In genomic region chr17:41973457-41973856, GRCh38 we compare ENCODE assay signal across 13 cellular contexts. TPM values are rescaled to one million over a fixed set of nuclear protein-coding genes. Genes with fewer than 3 reads are reported as not detected.
A peak's percentile ranks its signal among the peaks of the same experiment; 100 is the strongest.
DNase-seq lines count a peak whose midpoint lies in the region; ATAC-seq, FAIRE-seq and TF ChIP-seq lines count a peak whose summit lies in the region.
"Had no signal": no experiment of that assay in that cellular context is flagged by ENCODE, and none has a peak within 500 bp of the region (broad histone marks: within the 10 kb centered on the region; RNA-seq: fewer than 3 reads in every experiment).

No MANE protein-coding gene starts in this region.

- no peaks in the 10 kb centered on the region for H3K9me3 ChIP-seq in A549
- H3K9me3 ChIP-seq in Peyer's patch: no peaks in the 10 kb centered on the region
- no peaks in the 10 kb centered on the region for H3K9me3 ChIP-seq in esophagus squamous epithelium
- no peaks in the 10 kb centered on the region for H3K9me3 ChIP-seq in osteoblast (ENCODE audit: low read depth, low read length)
- H3K9me3 ChIP-seq: MG63, SJSA1 had no signal

- H3K4me2 ChIP-seq in A549 (no peak overlapping the region), osteoblast (ENCODE audit: insufficient read depth, low read length) (no peak overlapping the region)

- no peak for TF ChIP-seq RAD21 in A549 (conservative IDR thresholded peaks at IDR 0.05 in 1 of 2, IDR thresholded peaks at IDR 0.05 in 1 of 2)

- H3K4me1 ChIP-seq in A549 (0 out of 3 replicates have a peak, but pooled peaks cover 7% of the 10 kb centered on the region), Peyer's patch (peaks cover 0 to 22% (median 5%) of the 10 kb centered on the region in 4 donors), esophagus squamous epithelium (peaks cover 64 to 100% (median 67%) of the 10 kb centered on the region in 3 donors), osteoblast (ENCODE audit: insufficient read depth, low read length) (peaks cover 39% of the 10 kb centered on the region)
- H3K4me1 ChIP-seq: SJSA1 had no signal

- peaks cover 51% of the 10 kb centered on the region for H3K79me2 ChIP-seq in osteoblast (ENCODE audit: insufficient read depth, low read length)

- H3K36me3 ChIP-seq in Peyer's patch: peaks cover 0 to 83% (median 0%) of the 10 kb centered on the region in 3 donors
- H3K36me3 ChIP-seq in esophagus squamous epithelium: peaks cover 21 to 100% (median 46%) of the 10 kb centered on the region in 3 donors
- peaks cover 92% of the 10 kb centered on the region for H3K36me3 ChIP-seq in osteoblast (ENCODE audit: insufficient read depth, low read length)

- ATAC-seq in A549 (no peak), HG02885 (IDR thresholded peaks at IDR 0.05; ENCODE audit: poor library complexity, unreplicated experiment) (no peak)

- H2AFZ ChIP-seq in osteoblast (ENCODE audit: low read length): no peak overlapping the region

- TF ChIP-seq CTCF in A549 (IDR thresholded peaks at IDR 0.05) (no peak), Peyer's patch (IDR thresholded peaks at IDR 0.05) (no peak), esophagus squamous epithelium (IDR thresholded peaks at IDR 0.05) (no peak), osteoblast (IDR thresholded peaks at IDR 0.05; ENCODE audit: extremely low read depth, low read depth, low read length) (no peak)

- H3K4me3 ChIP-seq in A549 (no peak overlapping the region), Peyer's patch (no peak overlapping the region), esophagus squamous epithelium (no peak overlapping the region), osteoblast (ENCODE audit: insufficient read depth, low read length) (no peak overlapping the region)
- H3K4me3 ChIP-seq: MG63, SJSA1 had no signal

- WGBS in A549 (ENCODE audit: missing lambda C conversion rate): 86% methylated on average over 17 of the region's 21 CpGs
- 79% methylated on average over 15 of the region's 21 CpGs; no CpG with 5 or more reads in 1 of the 2 donors for WGBS in esophagus squamous epithelium, 2 donors

- DNase-seq in A549 (ENCODE audit: low read depth in 1 of 2, low spot score in 1 of 2): no peak
- no peak for DNase-seq in Peyer's patch
- no peak for DNase-seq in esophagus squamous epithelium (lab: John Stamatoyannopoulos, UW)
- DNase-seq in osteoblast (ENCODE audit: insufficient read length, low spot score, missing footprints): no peak
- no peak for DNase-seq in NCI-H345 treated with DMSO at 0.1 percent for 48 hours (lab: John Stamatoyannopoulos, UW; ENCODE audit: unreplicated experiment)
- DNase-seq in cerebellum (ENCODE audit: low spot score): no peak
- no peak for DNase-seq in NCI-H2196 treated with DMSO at 0.1 percent for 48 hours (lab: John Stamatoyannopoulos, UW; ENCODE audit: unreplicated experiment)
- DNase-seq: MG63 had no signal

- no peak overlapping the region for H3K27ac ChIP-seq in A549
- H3K27ac ChIP-seq in Peyer's patch: peak overlapping the region in 3 of 4 donors; percentile 9 to 76 (median 60)
- H3K27ac ChIP-seq in esophagus squamous epithelium: peak overlapping the region; percentile 32 to 88 (median 72)
- peak overlapping the region; percentile 42 for H3K27ac ChIP-seq in osteoblast (ENCODE audit: low read depth, low read length)
- H3K27ac ChIP-seq: SJSA1 had no signal

- no peak for FAIRE-seq in A549 (lab: Jason Lieb, UNC)
- FAIRE-seq: colon, G401.6, keratinocyte had no signal

- no peak for TF ChIP-seq EP300 in A549 (IDR thresholded peaks at IDR 0.05)

- CTCF ChIA-PET in A549 (lab: Yijun Ruan, JAX): interaction anchor here (0.6 to 29.5 kb wide), 10 partner anchors 10 to 432 kb away, joined by 3 to 378 read pairs (median 6); partner anchors contain the start of genes CNP, DNAJC7, KCNH4 and NKIRAS2

- intact Hi-C loops in esophagus squamous epithelium (cut with DNase I): no loop called here

- H4K20me1 ChIP-seq in osteoblast (ENCODE audit: insufficient read depth, low read length): peaks cover 38% of the 10 kb centered on the region

- TF ChIP-seq POLR2A in A549 (IDR thresholded peaks at IDR 0.05; ENCODE audit: low read length) (no peak), Peyer's patch (IDR thresholded peaks at IDR 0.05) (no peak), esophagus squamous epithelium (IDR thresholded peaks at IDR 0.05) (no peak)

- H3K27me3 ChIP-seq in Peyer's patch (no peaks in the 10 kb centered on the region), esophagus squamous epithelium (no peaks in the 10 kb centered on the region), osteoblast (ENCODE audit: insufficient read depth, low read length) (no peaks in the 10 kb centered on the region)
- H3K27me3 ChIP-seq: MG63, SJSA1 had no signal

- POLR2A ChIA-PET in A549 (lab: Yijun Ruan, JAX): interaction anchor here (1.1 kb wide), 1 partner anchor 38 kb away, joined by 4 read pairs; no protein-coding TSS in a partner anchor

TF ChIP-seq in A549, 52 proteins besides CTCF, POLR2A, EP300 and RAD21:
- TF ChIP-seq JUN (IDR thresholded peaks at IDR 0.05): 0 out of 5 replicates have a peak, but pooled peaks of 1 of the 2 experiments have one; percentile 2
- TF ChIP-seq POLR2AphosphoS2 (conservative IDR thresholded peaks at IDR 0.05; ENCODE audit: low read length): 0 out of 2 replicates have a peak, but pooled peaks have one; percentile 40
- no peak for TF ChIP-seq ZFP36 (IDR thresholded peaks at IDR 0.05; ENCODE audit: borderline replicate concordance, partially characterized antibody)

RNA-seq across cellular contexts. Expression of gene CNP, which starts 6.9 kb away (rescaled TPM):
- 38.6 and 49.8 TPM in 2 replicates for polyA plus RNA-seq in A549 (2011; rRNA removed)
- 42.8 and 51.2 TPM in 2 replicates for polyA plus RNA-seq in A549 (2012; cell fraction: cytosol; rRNA removed)
- 57.8 and 66.7 TPM in 2 replicates for polyA plus RNA-seq in A549 (2012; cell fraction: nucleus; rRNA removed)
- 113 to 118 TPM (median 116 TPM) in 3 replicates for polyA plus RNA-seq in A549 (2017; fragmentation: RNase III; extraction: RNeasy Plus Mini Kit Qiagen cat#74134 plus additional on column Dnase treatment)
- 133 and 161 TPM in 2 replicates for polyA minus RNA-seq in A549 (2011; rRNA and poly(A)+ RNA removed)
- 10 to 100 TPM; 24.7 to 76.7 (median 43.4) TPM for total RNA-seq in Peyer's patch
- 10 to 100 TPM; 45.3 to 66.0 (median 53.0) TPM for total RNA-seq in esophagus squamous epithelium
- 87.6 and 96.4 TPM in 2 replicates for total RNA-seq in osteoblast
- 27.5 TPM for total RNA-seq in cerebellum

RNA-seq across cellular contexts. Expression of gene ODAD4, which starts 43.0 kb away (rescaled TPM):
- 2.0 and 2.3 TPM in 2 replicates for polyA plus RNA-seq in A549 (2011; rRNA removed)
- 0.47 and 0.56 TPM in 2 replicates for polyA plus RNA-seq in A549 (2012; cell fraction: cytosol; rRNA removed)
- 0.64 and 0.80 TPM in 2 replicates for polyA plus RNA-seq in A549 (2012; cell fraction: nucleus; rRNA removed)
- polyA plus RNA-seq in A549 (2017; fragmentation: RNase III; extraction: RNeasy Plus Mini Kit Qiagen cat#74134 plus additional on column Dnase treatment): 2.2 to 2.5 TPM (median 2.3 TPM) in 3 replicates
- 2.8 TPM in 2 replicates for polyA minus RNA-seq in A549 (2011; rRNA and poly(A)+ RNA removed)
- total RNA-seq in Peyer's patch: 1 to 10 TPM in 1 of 4 donors, not detected in 3; 2.1 TPM
- under 1 TPM in 1 of 4 donors, not detected in 3; 0.38 TPM for total RNA-seq in esophagus squamous epithelium
- total RNA-seq in osteoblast: 1.1 and 1.5 TPM in 2 replicates
- 3.7 TPM for total RNA-seq in cerebellum
- total RNA-seq: SJSA1 had no signal

RNA-seq across cellular contexts. Expression of gene DNAJC7, which starts 43.8 kb away (rescaled TPM):
- polyA plus RNA-seq in A549 (2011; rRNA removed): 95.3 and 116 TPM in 2 replicates
- polyA plus RNA-seq in A549 (2012; cell fraction: cytosol; rRNA removed): 48.6 and 54.5 TPM in 2 replicates
- polyA plus RNA-seq in A549 (2012; cell fraction: nucleus; rRNA removed): 18.1 and 33.8 TPM in 2 replicates
- polyA plus RNA-seq in A549 (2017; fragmentation: RNase III; extraction: RNeasy Plus Mini Kit Qiagen cat#74134 plus additional on column Dnase treatment): 140 to 161 TPM (median 148 TPM) in 3 replicates
- 71.3 and 71.5 TPM in 2 replicates for polyA minus RNA-seq in A549 (2011; rRNA and poly(A)+ RNA removed)
- 10 to 100 TPM; 51.0 to 80.9 (median 70.7) TPM for total RNA-seq in Peyer's patch
- 10 to 100 TPM; 42.6 to 82.0 (median 67.2) TPM for total RNA-seq in esophagus squamous epithelium
- 75.3 and 76.3 TPM in 2 replicates for total RNA-seq in osteoblast
- total RNA-seq in cerebellum: 76.5 TPM

RNA-seq across cellular contexts. Expression of gene NKIRAS2, which starts 46.4 kb away (rescaled TPM):
- polyA plus RNA-seq in A549 (2011; rRNA removed) (52.2 and 54.3 TPM in 2 replicates), A549 (2017; fragmentation: RNase III; extraction: RNeasy Plus Mini Kit Qiagen cat#74134 plus additional on column Dnase treatment) (44.1 to 48.0 TPM (median 45.2 TPM) in 3 replicates)
- 65.0 and 77.2 TPM in 2 replicates for polyA plus RNA-seq in A549 (2012; cell fraction: cytosol; rRNA removed)
- polyA plus RNA-seq in A549 (2012; cell fraction: nucleus; rRNA removed): 46.1 and 47.2 TPM in 2 replicates
- 37.4 and 42.0 TPM in 2 replicates for polyA minus RNA-seq in A549 (2011; rRNA and poly(A)+ RNA removed)
- total RNA-seq in Peyer's patch (10 to 100 TPM; 22.1 to 38.1 (median 31.1) TPM), esophagus squamous epithelium (10 to 100 TPM; 34.0 to 48.6 (median 35.7) TPM), osteoblast (38.0 and 39.1 TPM in 2 replicates), cerebellum (30.5 TPM)

RNA-seq across cellular contexts. Expression of gene ACLY, which starts 54.7 kb away (rescaled TPM):
- 367 and 376 TPM in 2 replicates for polyA plus RNA-seq in A549 (2011; rRNA removed)
- polyA plus RNA-seq in A549 (2012; cell fraction: cytosol; rRNA removed): 262 and 313 TPM in 2 replicates
- polyA plus RNA-seq in A549 (2012; cell fraction: nucleus; rRNA removed): 414 and 459 TPM in 2 replicates
- 337 to 355 TPM (median 344 TPM) in 3 replicates for polyA plus RNA-seq in A549 (2017; fragmentation: RNase III; extraction: RNeasy Plus Mini Kit Qiagen cat#74134 plus additional on column Dnase treatment)
- polyA minus RNA-seq in A549 (2011; rRNA and poly(A)+ RNA removed): 672 and 786 TPM in 2 replicates
- total RNA-seq in Peyer's patch: 100 to 1,000 TPM in 1 of 4 donors, 10 to 100 TPM in 3; 54.5 to 108 (median 74.0) TPM
- 100 to 1,000 TPM in 1 of 4 donors, 10 to 100 TPM in 3; 51.5 to 121 (median 62.7) TPM for total RNA-seq in esophagus squamous epithelium
- 271 and 273 TPM in 2 replicates for total RNA-seq in osteoblast
- 91.7 TPM for total RNA-seq in cerebellum

Comparison
In these comparisons a context has a peak if more than half of its experiments do, and no peak if none do; other contexts are left out.
1. H3K27ac ChIP-seq: peak in Peyer's patch (3 of 4), esophagus squamous epithelium (4 of 4) and osteoblast (single experiment); none in A549 (0 of 2).